ENCODE assay signal across 21 cellular contexts in genomic region chr10:61787170-61787569, GRCh38.
DNase-seq lines count a peak whose midpoint lies in the region; ATAC-seq, FAIRE-seq and TF ChIP-seq lines count a peak whose summit lies in the region.
"Had no signal": no experiment of that assay in that cellular context is flagged by ENCODE, and none has a peak within 500 bp of the region (broad histone marks: within the 10 kb centered on the region; RNA-seq: fewer than 3 reads in every experiment).

No MANE protein-coding gene starts in this region.

- H3K36me3 ChIP-seq in PC-3 (ENCODE audit: low read depth, low read length) (no peaks in the 10 kb centered on the region), ovary (no peaks in the 10 kb centered on the region)
- H3K36me3 ChIP-seq: lower lobe of right lung, prostate gland, SJCRH30 had no signal

- H4K20me1 ChIP-seq in PC-3 (ENCODE audit: low read length), result no peaks in the 10 kb centered on the region

- H3K4me3 ChIP-seq in A549 (no peak overlapping the region), PC-3 (ENCODE audit: low read length) (peak overlapping the region; percentile 55), coronary artery (peak overlapping the region; percentile 54), ovary (no peak overlapping the region)
- H3K4me3 ChIP-seq: body of pancreas, lower lobe of right lung, prostate gland, SJCRH30 had no signal

- BruUV-seq in PC-3 (replicated peaks; lab: Mats Ljungman, UMichigan), result no TSS peak

- TF ChIP-seq CTCF in A549 (IDR thresholded peaks at IDR 0.05) (no peak), PC-3 (conservative IDR thresholded peaks at IDR 0.05; ENCODE audit: low read depth, low read length) (no peak), coronary artery (IDR thresholded peaks at IDR 0.05) (no peak), ovary (IDR thresholded peaks at IDR 0.05) (no peak)

- H3F3A ChIP-seq in PC-3 (ENCODE audit: low read length, unreplicated experiment), result no peaks in the 10 kb centered on the region

- peaks cover 14 to 30% of the 10 kb centered on the region in 2 donors for H3K27me3 Mint-ChIP-seq in effector memory CD8-positive, alpha-beta T cell

- TF ChIP-seq RAD21 in A549 (conservative IDR thresholded peaks at IDR 0.05 in 1 of 2, IDR thresholded peaks at IDR 0.05 in 1 of 2), result no peak

- TF ChIP-seq POLR2A in A549 (IDR thresholded peaks at IDR 0.05; ENCODE audit: low read length) (no peak), ovary (IDR thresholded peaks at IDR 0.05) (no peak)

- H3K79me2 ChIP-seq in PC-3 (ENCODE audit: low read length), result no peaks in the 10 kb centered on the region

- peak overlapping the region; percentile 59 for H2AFZ ChIP-seq in PC-3 (ENCODE audit: low read length)

- H3K4me1 ChIP-seq in A549 (peaks cover 25% of the 10 kb centered on the region), PC-3 (ENCODE audit: insufficient read depth, low read length) (peaks cover 25% of the 10 kb centered on the region), ovary (ENCODE audit: insufficient read depth) (peaks cover 4% of the 10 kb centered on the region)
- H3K4me1 ChIP-seq: prostate gland, SJCRH30 had no signal

- H3K4me2 ChIP-seq in A549 (peak overlapping the region; percentile 66), PC-3 (ENCODE audit: low read length) (peak overlapping the region; percentile 77)

- no peaks in the 10 kb centered on the region for H3K9me3 Mint-ChIP-seq in effector memory CD8-positive, alpha-beta T cell
- H3K9me3 Mint-ChIP-seq: naive B cell had no signal

- H3K9me3 ChIP-seq in A549, result no peaks in the 10 kb centered on the region
- H3K9me3 ChIP-seq in PC-3 (ENCODE audit: low read length), result no peaks in the 10 kb centered on the region
- H3K9me3 ChIP-seq in ovary, result no peaks in the 10 kb centered on the region
- H3K9me3 ChIP-seq: body of pancreas, lower lobe of right lung, prostate gland, SJCRH30 had no signal

- DNase-seq in A549 (ENCODE audit: low read depth in 1 of 2, low spot score in 1 of 2) (no peak), PC-3 (no peak), coronary artery (ENCODE audit: low spot score) (no peak), ovary (no peak), NCI-H2196 treated with DMSO at 0.1 percent for 48 hours (lab: John Stamatoyannopoulos, UW; ENCODE audit: unreplicated experiment) (no peak), mesenteric fat pad (ENCODE audit: low spot score) (no peak)
- no peak for DNase-seq in effector memory CD8-positive, alpha-beta T cell
- DNase-seq: activated CD8-positive, alpha-beta memory T cell treated with anti-CD3 and anti-CD28 coated beads, Interleukin-2, amount 50 U/mL, for 4 hours; body of pancreas; CD4-positive, alpha-beta memory T cell; DND-41; H7; lower lobe of right lung; naive B cell; NCI-H2029; NCI-H510A; SJCRH30; T-helper 9 cell had no signal

- POLR2A ChIA-PET in A549 (lab: Yijun Ruan, JAX), result interaction anchor here (0.6 kb wide), 1 partner anchor 117 kb away, joined by 3 read pairs; no protein-coding TSS in a partner anchor
- POLR2A ChIA-PET in PC-3 (lab: Charles Lee; ENCODE audit: unreplicated experiment), result no interaction called here

- CTCF ChIA-PET in A549 (lab: Yijun Ruan, JAX), result no interaction called here
- CTCF ChIA-PET in PC-3 (lab: Charles Lee), result no interaction called here

- no peak for FAIRE-seq in A549 (lab: Jason Lieb, UNC)

- TF ChIP-seq EP300 in A549 (IDR thresholded peaks at IDR 0.05), result no peak
- no peak for TF ChIP-seq EP300 in ovary (IDR thresholded peaks at IDR 0.05)

- no peaks in the 10 kb centered on the region for H3K4me1 Mint-ChIP-seq in effector memory CD8-positive, alpha-beta T cell (ENCODE audit: low read depth in 2 of 2)

- H3K9ac ChIP-seq in PC-3 (ENCODE audit: low read length), result peak overlapping the region; percentile 20

- H3K27ac ChIP-seq in A549, result peak overlapping the region; percentile 21 to 74
- peak overlapping the region; percentile 53 for H3K27ac ChIP-seq in PC-3 (ENCODE audit: low read length)
- peak overlapping the region; percentile 47 to 50 for H3K27ac ChIP-seq in coronary artery
- peak overlapping the region; percentile 11 to 19 for H3K27ac ChIP-seq in ovary
- H3K27ac ChIP-seq: SJCRH30 had no signal

- ATAC-seq in A549, result no peak
- no peak; the same call in 1 of the 2 replicates for ATAC-seq in PC-3
- no peak for ATAC-seq in GM21737 (IDR thresholded peaks at IDR 0.05; ENCODE audit: unreplicated experiment)
- ATAC-seq in effector memory CD8-positive, alpha-beta T cell (replicated peaks), result no peak
- ATAC-seq: activated CD4-positive, CD25-positive, alpha-beta regulatory T cell treated with anti-CD3 and anti-CD28 coated beads, Interleukin-2, amount 50 U/mL, for 24 hours; body of pancreas had no signal

- no peaks in the 10 kb centered on the region; the same call in 1 of the 2 replicates for H3K9me2 ChIP-seq in PC-3 (replicated peaks; ENCODE audit: low read length)

- no peaks in the 10 kb centered on the region for H3K36me3 Mint-ChIP-seq in effector memory CD8-positive, alpha-beta T cell (ENCODE audit: insufficient read depth)
- H3K36me3 Mint-ChIP-seq: CD4-positive, alpha-beta memory T cell; naive B cell had no signal

- WGBS in A549 (ENCODE audit: missing lambda C conversion rate), result 59% methylated on average over 3 of the region's 3 CpGs
- 11 to 19% (median 15%) methylated on average over 3 of the region's 3 CpGs for WGBS in ovary, 3 donors

- H3K27ac Mint-ChIP-seq in effector memory CD8-positive, alpha-beta T cell, result no peak overlapping the region
- H3K27ac Mint-ChIP-seq: CD4-positive, alpha-beta memory T cell; naive B cell had no signal

- H3K4me3 Mint-ChIP-seq in effector memory CD8-positive, alpha-beta T cell, result no peak overlapping the region
- H3K4me3 Mint-ChIP-seq: naive B cell had no signal

- intact Hi-C loops in PC-3 (cut with micrococcal nuclease) (no loop called here), ovary (cut with DNase I) (no loop called here)

- H3K27me3 ChIP-seq in PC-3 (ENCODE audit: low read length), result no peaks in the 10 kb centered on the region
- H3K27me3 ChIP-seq in ovary, result no peaks in the 10 kb centered on the region
- H3K27me3 ChIP-seq: body of pancreas, SJCRH30 had no signal

TF ChIP-seq in A549, 52 proteins besides CTCF, POLR2A, EP300 and RAD21:
- TF ChIP-seq ELK1 (IDR thresholded peaks at IDR 0.05; ENCODE audit: low read depth, low read length), result no peak
- no peak for TF ChIP-seq ZNF302 (CRISPR knock-in tag; IDR thresholded peaks at IDR 0.05)
- TF ChIP-seq EHF (CRISPR knock-in tag; IDR thresholded peaks at IDR 0.05), result no peak
- no peak for TF ChIP-seq KDM5A (IDR thresholded peaks at IDR 0.05)
- TF ChIP-seq RCOR1 (IDR thresholded peaks at IDR 0.05; ENCODE audit: low read depth, low read length), result no peak
- TF ChIP-seq FOXS1 (CRISPR knock-in tag; IDR thresholded peaks at IDR 0.05), result no peak
- no peak for TF ChIP-seq BCL3 (IDR thresholded peaks at IDR 0.05)
- TF ChIP-seq CEBPB (IDR thresholded peaks at IDR 0.05), result no peak
- TF ChIP-seq E2F6 (IDR thresholded peaks at IDR 0.05; ENCODE audit: borderline replicate concordance, low read depth), result no peak
- no peak for TF ChIP-seq POLR2AphosphoS2 (conservative IDR thresholded peaks at IDR 0.05; ENCODE audit: low read length)
- no peak for TF ChIP-seq KDM1A (IDR thresholded peaks at IDR 0.05; ENCODE audit: low read depth)
- TF ChIP-seq ZSCAN20 (CRISPR knock-in tag; IDR thresholded peaks at IDR 0.05), result no peak
- no peak for TF ChIP-seq HDAC2 (IDR thresholded peaks at IDR 0.05)
- no peak for TF ChIP-seq HOXA7 (CRISPR knock-in tag; IDR thresholded peaks at IDR 0.05)

Comparison
In these comparisons a context has a peak if more than half of its experiments do, and no peak if none do; other contexts are left out.
1. H3K4me3 ChIP-seq: peak in PC-3 (single experiment) and coronary artery (single experiment); none in A549 (single experiment) and ovary (single experiment).
2. Peak in every context shown above with its lines, with median percentiles within 50 percentile points of each other: H3K27ac ChIP-seq.